ENCODE assay signal across 22 cellular contexts in the genomic region with DNA sequence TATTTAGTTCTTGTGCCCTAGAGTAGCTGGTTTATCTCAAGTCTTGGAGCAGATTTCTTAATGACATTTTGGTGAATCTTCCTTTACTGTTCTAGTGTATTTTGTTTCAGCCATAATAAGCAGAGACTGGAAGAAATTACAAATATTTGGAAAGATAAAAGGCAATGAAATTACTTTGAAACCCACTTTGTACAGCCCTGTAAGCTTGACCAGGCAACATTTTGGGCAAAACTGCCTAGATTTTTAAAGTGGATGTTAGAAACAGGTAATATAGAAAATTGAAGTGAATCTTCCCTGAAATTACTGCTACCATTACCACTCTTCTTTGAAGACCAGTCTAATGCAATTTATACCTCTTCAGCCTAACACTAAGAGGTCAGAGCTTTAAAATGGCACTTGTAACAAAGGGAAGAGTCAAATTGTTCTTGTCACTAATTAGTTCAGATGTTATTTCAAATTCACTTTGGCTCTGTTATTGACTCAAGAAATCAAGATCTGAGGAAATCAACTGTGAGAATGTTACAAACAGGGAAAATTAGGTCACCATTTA.
"Had no signal": no experiment of that assay in that cellular context is flagged by ENCODE, and none has a peak within 500 bp of the region (broad histone marks: within the 10 kb centered on the region; RNA-seq: fewer than 3 reads in every experiment).

No MANE protein-coding gene starts in this region.

- ATAC-seq: natural killer cell; right lobe of liver; stimulated activated naive B cell treated with anti-CD40 and anti-IgM and Interleukin-4, amounts not matched to agents 10 μg/mL and 1 μg/mL and 100 μg/mL, for 72 hours; stimulated activated naive CD8-positive, alpha-beta T cell treated with anti-CD3 and anti-CD28 coated beads, Interleukin-15, Interleukin-2, amounts not matched to agents 100 U/mL and 50 U/mL, for 24 hours; upper lobe of right lung had no signal

- DNase-seq: islet precursor cell; left ventricle myocardium inferior; mesendoderm; naive B cell; natural killer cell; nephron progenitor cell; ovary; right lobe of liver; stimulated activated CD4-positive, alpha-beta T cell treated with anti-CD3 and anti-CD28 coated beads, Interleukin-12 subunit alpha, Interleukin-12 subunit beta, amount 100 ng/mL, for 4 hours; stimulated activated CD4-positive, alpha-beta T cell treated with anti-CD3 and anti-CD28 coated beads, Interleukin-15, amount 100 ng/mL, for 24 hours; stimulated activated CD4-positive, alpha-beta T cell treated with anti-CD3 and anti-CD28 coated beads, Interleukin-2, amount 100 ng/mL, for 24 hours; stimulated activated CD4-positive, alpha-beta T cell treated with anti-CD3 and anti-CD28 coated beads, Interleukin-4, amount 100 ng/mL, for 1 hour; stimulated activated naive B cell treated with anti-CD40 and anti-IgM and Interleukin-4, amounts not matched to agents 10 μg/mL and 1 μg/mL and 100 μg/mL, for 72 hours; stimulated activated naive CD8-positive, alpha-beta T cell treated with anti-CD3 and anti-CD28 coated beads, Interleukin-15, Interleukin-2, amounts not matched to agents 100 U/mL and 50 U/mL, for 24 hours; stomach; tibial artery; trophoblast cell; upper lobe of right lung had no signal

- H3K27ac ChIP-seq: hepatocyte, left ventricle myocardium inferior, ovary, right atrium auricular region, right lobe of liver, stomach, suprapubic skin, thoracic aorta, tibial artery, upper lobe of right lung had no signal
